12 cellular contexts compared by ENCODE assay signal in genomic region chr9:6410653-6411052, GRCh38.
"Had no signal": no experiment of that assay in that cellular context is flagged by ENCODE, and none has a peak within 500 bp of the region (broad histone marks: within the 10 kb centered on the region; RNA-seq: fewer than 3 reads in every experiment).

No MANE protein-coding gene starts in this region.

- H3K4me3 ChIP-seq: breast epithelium, lower lobe of right lung had no signal

- H3K36me3 ChIP-seq: breast epithelium, lower lobe of right lung had no signal

- H3K27ac ChIP-seq: breast epithelium, lower lobe of right lung, parathyroid adenoma had no signal

- H3K4me1 ChIP-seq: breast epithelium, parathyroid adenoma had no signal

- H3K27me3 ChIP-seq: breast epithelium had no signal

- H3K9me3 ChIP-seq: breast epithelium, lower lobe of right lung had no signal

- DNase-seq: activated CD8-positive, alpha-beta memory T cell treated with anti-CD3 and anti-CD28 coated beads, Interleukin-2, amount 50 U/mL, for 48 hours; activated CD8-positive, alpha-beta T cell treated with anti-CD3 and anti-CD28 coated beads, Interleukin-2, amount 10 ng/mL, durations not matched to agents 7 days and 5 days; activated naive CD4-positive, alpha-beta T cell; aorta; left cardiac atrium; lower lobe of right lung; midbrain; stimulated activated CD4-positive, alpha-beta T cell treated with anti-CD3 and anti-CD28 coated beads, Interleukin-4, amount 100 ng/mL, for 24 hours had no signal

- H3K4me3 Mint-ChIP-seq: activated CD8-positive, alpha-beta T cell treated with anti-CD3 and anti-CD28 coated beads, Interleukin-2, amount 10 ng/mL, durations not matched to agents 7 days and 5 days; activated T-helper 1 cell treated with anti-CD3 and anti-CD28 coated beads, Interleukin-12 subunit alpha, Interleukin-12 subunit beta, Interleukin-2, Interleukin-4 antibody, amounts not matched to agents 30 ng/mL and 10 ng/mL and 1 ng/mL, durations not matched to agents 14 hours and 24 hours and 36 hours had no signal

- FAIRE-seq: urothelium cell line had no signal

- H3K27ac Mint-ChIP-seq: activated CD8-positive, alpha-beta T cell treated with anti-CD3 and anti-CD28 coated beads, Interleukin-2, amount 10 ng/mL, durations not matched to agents 7 days and 5 days had no signal

- H2AFZ ChIP-seq: parathyroid adenoma had no signal

- H3K9ac ChIP-seq: parathyroid adenoma had no signal

- H3K9me3 Mint-ChIP-seq: activated T-helper 1 cell treated with anti-CD3 and anti-CD28 coated beads, Interleukin-12 subunit alpha, Interleukin-12 subunit beta, Interleukin-2, Interleukin-4 antibody, amounts not matched to agents 30 ng/mL and 10 ng/mL and 1 ng/mL, durations not matched to agents 14 hours and 24 hours and 36 hours had no signal
